In the genomic region with DNA sequence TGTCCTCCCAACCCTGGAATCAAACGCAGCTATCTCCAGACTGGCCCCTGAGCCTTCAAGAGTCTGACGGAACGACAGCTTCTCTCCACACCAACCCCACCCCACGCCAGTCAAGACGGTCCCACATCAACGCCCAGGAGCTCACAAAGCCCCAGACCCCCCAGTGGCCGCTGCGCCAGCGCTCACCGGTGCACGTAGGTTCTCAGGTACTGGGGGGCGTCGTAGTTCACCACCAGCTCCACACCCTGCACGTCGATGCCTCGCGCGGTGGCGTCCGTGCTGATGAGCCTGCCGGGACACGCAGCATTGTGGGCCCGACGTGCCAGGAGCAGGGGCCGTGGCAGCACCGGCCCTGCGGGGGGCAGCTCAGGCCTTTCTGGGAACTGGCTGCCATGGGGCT, we compare ENCODE assay signal across 22 cellular contexts.
"Had no signal": no experiment of that assay in that cellular context is flagged by ENCODE, and none has a peak within 500 bp of the region (broad histone marks: within the 10 kb centered on the region; RNA-seq: fewer than 3 reads in every experiment).

No MANE protein-coding gene starts in this region.

- H3K9me3 ChIP-seq: adrenal gland, ascending aorta, colonic mucosa, esophagus muscularis mucosa, left ventricle myocardium inferior, transverse colon, vagina had no signal

- H3K27me3 Mint-ChIP-seq: effector memory CD8-positive, alpha-beta T cell; stimulated activated memory B cell treated with anti-CD40 and anti-IgM and Interleukin-4, amounts not matched to agents 10 μg/mL and 1 μg/mL and 100 μg/mL, for 72 hours had no signal

- H3K27ac Mint-ChIP-seq: effector memory CD8-positive, alpha-beta T cell; stimulated activated memory B cell treated with anti-CD40 and anti-IgM and Interleukin-4, amounts not matched to agents 10 μg/mL and 1 μg/mL and 100 μg/mL, for 72 hours had no signal

- H3K27me3 ChIP-seq: adrenal gland, ascending aorta, colonic mucosa, dorsolateral prefrontal cortex, esophagus muscularis mucosa, transverse colon, vagina had no signal

- FAIRE-seq: frontal cortex, small intestine had no signal

- H3K9me3 Mint-ChIP-seq: effector memory CD8-positive, alpha-beta T cell; stimulated activated memory B cell treated with anti-CD40 and anti-IgM and Interleukin-4, amounts not matched to agents 10 μg/mL and 1 μg/mL and 100 μg/mL, for 72 hours had no signal

- H3K4me3 Mint-ChIP-seq: effector memory CD8-positive, alpha-beta T cell; stimulated activated memory B cell treated with anti-CD40 and anti-IgM and Interleukin-4, amounts not matched to agents 10 μg/mL and 1 μg/mL and 100 μg/mL, for 72 hours had no signal

- H3K4me3 ChIP-seq: adrenal gland, ascending aorta, colonic mucosa, dorsolateral prefrontal cortex, esophagus muscularis mucosa, left ventricle myocardium inferior, transverse colon, vagina had no signal

- H3K27ac ChIP-seq: adrenal gland, ascending aorta, colonic mucosa, dorsolateral prefrontal cortex, esophagus muscularis mucosa, left ventricle myocardium inferior, transverse colon, vagina had no signal

- DNase-seq: activated CD4-positive, alpha-beta T cell treated with anti-CD3 and anti-CD28 coated beads, Interleukin-2, amount 50 U/mL, for 1 hour; activated CD8-positive, alpha-beta memory T cell treated with anti-CD3 and anti-CD28 coated beads for 24 hours; activated CD8-positive, alpha-beta memory T cell treated with anti-CD3 and anti-CD28 coated beads, Interleukin-2, amount 50 U/mL, for 4 hours; activated gamma-delta T cell; activated naive CD4-positive, alpha-beta T cell treated with anti-CD3 and anti-CD28 coated beads, Interleukin-2, amount 50 U/mL, for 16 hours; activated T-cell treated with anti-CD3 and anti-CD28 coated beads, Interleukin-2, amount 50 U/mL, for 48 hours; central memory CD4-positive, alpha-beta T cell; colonic mucosa; dorsolateral prefrontal cortex; effector memory CD8-positive, alpha-beta T cell; hippocampal formation; left ventricle myocardium inferior; nucleus accumbens; small intestine; stimulated activated CD4-positive, alpha-beta T cell treated with anti-CD3 and anti-CD28 coated beads, Interleukin-15, amount 100 ng/mL, for 24 hours; transverse colon had no signal
